ENCODE assay signal across 1 cellular context in the genomic region with DNA sequence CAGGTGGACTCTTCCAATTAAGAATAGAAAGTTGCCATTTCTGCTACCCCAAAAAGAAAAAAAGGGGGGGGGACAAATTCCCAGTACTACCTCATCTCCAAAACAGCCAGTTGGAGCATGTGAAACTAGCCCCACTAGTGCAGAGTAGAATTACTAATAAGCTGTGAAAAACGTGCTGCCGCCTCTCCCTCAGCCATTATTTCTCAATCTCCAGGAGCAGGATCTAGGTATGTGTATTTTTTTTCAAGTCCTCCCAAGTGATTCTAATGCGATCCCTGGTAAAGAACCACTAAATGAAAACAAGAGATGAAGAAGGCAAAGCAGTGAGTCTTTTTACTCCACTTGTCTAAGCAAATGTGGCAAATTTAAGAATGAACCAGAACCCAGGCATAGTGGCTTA.
TF ChIP-seq lines count a peak whose summit lies in the region.

No MANE protein-coding gene starts in this region.

TF ChIP-seq in K562, 482 proteins besides CTCF, POLR2A, EP300 and RAD21:
- TF ChIP-seq, protein P1, sequence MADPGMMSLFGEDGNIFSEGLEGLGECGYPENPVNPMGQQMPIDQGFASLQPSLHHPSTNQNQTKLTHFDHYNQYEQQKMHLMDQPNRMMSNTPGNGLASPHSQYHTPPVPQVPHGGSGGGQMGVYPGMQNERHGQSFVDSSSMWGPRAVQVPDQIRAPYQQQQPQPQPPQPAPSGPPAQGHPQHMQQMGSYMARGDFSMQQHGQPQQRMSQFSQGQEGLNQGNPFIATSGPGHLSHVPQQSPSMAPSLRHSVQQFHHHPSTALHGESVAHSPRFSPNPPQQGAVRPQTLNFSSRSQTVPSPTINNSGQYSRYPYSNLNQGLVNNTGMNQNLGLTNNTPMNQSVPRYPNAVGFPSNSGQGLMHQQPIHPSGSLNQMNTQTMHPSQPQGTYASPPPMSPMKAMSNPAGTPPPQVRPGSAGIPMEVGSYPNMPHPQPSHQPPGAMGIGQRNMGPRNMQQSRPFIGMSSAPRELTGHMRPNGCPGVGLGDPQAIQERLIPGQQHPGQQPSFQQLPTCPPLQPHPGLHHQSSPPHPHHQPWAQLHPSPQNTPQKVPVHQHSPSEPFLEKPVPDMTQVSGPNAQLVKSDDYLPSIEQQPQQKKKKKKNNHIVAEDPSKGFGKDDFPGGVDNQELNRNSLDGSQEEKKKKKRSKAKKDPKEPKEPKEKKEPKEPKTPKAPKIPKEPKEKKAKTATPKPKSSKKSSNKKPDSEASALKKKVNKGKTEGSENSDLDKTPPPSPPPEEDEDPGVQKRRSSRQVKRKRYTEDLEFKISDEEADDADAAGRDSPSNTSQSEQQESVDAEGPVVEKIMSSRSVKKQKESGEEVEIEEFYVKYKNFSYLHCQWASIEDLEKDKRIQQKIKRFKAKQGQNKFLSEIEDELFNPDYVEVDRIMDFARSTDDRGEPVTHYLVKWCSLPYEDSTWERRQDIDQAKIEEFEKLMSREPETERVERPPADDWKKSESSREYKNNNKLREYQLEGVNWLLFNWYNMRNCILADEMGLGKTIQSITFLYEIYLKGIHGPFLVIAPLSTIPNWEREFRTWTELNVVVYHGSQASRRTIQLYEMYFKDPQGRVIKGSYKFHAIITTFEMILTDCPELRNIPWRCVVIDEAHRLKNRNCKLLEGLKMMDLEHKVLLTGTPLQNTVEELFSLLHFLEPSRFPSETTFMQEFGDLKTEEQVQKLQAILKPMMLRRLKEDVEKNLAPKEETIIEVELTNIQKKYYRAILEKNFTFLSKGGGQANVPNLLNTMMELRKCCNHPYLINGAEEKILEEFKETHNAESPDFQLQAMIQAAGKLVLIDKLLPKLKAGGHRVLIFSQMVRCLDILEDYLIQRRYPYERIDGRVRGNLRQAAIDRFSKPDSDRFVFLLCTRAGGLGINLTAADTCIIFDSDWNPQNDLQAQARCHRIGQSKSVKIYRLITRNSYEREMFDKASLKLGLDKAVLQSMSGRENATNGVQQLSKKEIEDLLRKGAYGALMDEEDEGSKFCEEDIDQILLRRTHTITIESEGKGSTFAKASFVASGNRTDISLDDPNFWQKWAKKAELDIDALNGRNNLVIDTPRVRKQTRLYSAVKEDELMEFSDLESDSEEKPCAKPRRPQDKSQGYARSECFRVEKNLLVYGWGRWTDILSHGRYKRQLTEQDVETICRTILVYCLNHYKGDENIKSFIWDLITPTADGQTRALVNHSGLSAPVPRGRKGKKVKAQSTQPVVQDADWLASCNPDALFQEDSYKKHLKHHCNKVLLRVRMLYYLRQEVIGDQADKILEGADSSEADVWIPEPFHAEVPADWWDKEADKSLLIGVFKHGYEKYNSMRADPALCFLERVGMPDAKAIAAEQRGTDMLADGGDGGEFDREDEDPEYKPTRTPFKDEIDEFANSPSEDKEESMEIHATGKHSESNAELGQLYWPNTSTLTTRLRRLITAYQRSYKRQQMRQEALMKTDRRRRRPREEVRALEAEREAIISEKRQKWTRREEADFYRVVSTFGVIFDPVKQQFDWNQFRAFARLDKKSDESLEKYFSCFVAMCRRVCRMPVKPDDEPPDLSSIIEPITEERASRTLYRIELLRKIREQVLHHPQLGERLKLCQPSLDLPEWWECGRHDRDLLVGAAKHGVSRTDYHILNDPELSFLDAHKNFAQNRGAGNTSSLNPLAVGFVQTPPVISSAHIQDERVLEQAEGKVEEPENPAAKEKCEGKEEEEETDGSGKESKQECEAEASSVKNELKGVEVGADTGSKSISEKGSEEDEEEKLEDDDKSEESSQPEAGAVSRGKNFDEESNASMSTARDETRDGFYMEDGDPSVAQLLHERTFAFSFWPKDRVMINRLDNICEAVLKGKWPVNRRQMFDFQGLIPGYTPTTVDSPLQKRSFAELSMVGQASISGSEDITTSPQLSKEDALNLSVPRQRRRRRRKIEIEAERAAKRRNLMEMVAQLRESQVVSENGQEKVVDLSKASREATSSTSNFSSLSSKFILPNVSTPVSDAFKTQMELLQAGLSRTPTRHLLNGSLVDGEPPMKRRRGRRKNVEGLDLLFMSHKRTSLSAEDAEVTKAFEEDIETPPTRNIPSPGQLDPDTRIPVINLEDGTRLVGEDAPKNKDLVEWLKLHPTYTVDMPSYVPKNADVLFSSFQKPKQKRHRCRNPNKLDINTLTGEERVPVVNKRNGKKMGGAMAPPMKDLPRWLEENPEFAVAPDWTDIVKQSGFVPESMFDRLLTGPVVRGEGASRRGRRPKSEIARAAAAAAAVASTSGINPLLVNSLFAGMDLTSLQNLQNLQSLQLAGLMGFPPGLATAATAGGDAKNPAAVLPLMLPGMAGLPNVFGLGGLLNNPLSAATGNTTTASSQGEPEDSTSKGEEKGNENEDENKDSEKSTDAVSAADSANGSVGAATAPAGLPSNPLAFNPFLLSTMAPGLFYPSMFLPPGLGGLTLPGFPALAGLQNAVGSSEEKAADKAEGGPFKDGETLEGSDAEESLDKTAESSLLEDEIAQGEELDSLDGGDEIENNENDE (IDR thresholded peaks at IDR 0.05; ENCODE audit: low read depth, low read length) = no peak
- TF ChIP-seq MCM3 (IDR thresholded peaks at IDR 0.05) (no peak), JUN (IDR thresholded peaks at IDR 0.05; ENCODE audit: borderline replicate concordance, low read depth, low read length) (no peak), JUN (CRISPR knock-in tag; IDR thresholded peaks at IDR 0.05; ENCODE audit: borderline replicate concordance) (no peak)
